1 cellular context compared by ENCODE assay signal in genomic region chr9:123343428-123344272, GRCh38.
TF ChIP-seq lines count a peak whose summit lies in the region.

No MANE protein-coding gene starts in this region.

TF ChIP-seq in K562, 482 proteins besides CTCF, POLR2A, EP300 and RAD21 (continued from another document and continues in another):
- TF ChIP-seq HOMEZ (CRISPR knock-in tag; IDR thresholded peaks at IDR 0.05) (no peak), ZNF41 (CRISPR knock-in tag; conservative IDR thresholded peaks at IDR 0.05) (no peak), TAF15 (IDR thresholded peaks at IDR 0.05; ENCODE audit: low read depth, low read length) (no peak), PHF20 (IDR thresholded peaks at IDR 0.05; ENCODE audit: partially characterized antibody) (no peak), CUX1 (CRISPR knock-in tag; IDR thresholded peaks at IDR 0.05) (no peak), SMARCA4 (IDR thresholded peaks at IDR 0.05) (peak; percentile 64; the same call in 1 of the 2 replicates), SNAPC5 (CRISPR knock-in tag; IDR thresholded peaks at IDR 0.05) (no peak), BRCA1 (IDR thresholded peaks at IDR 0.05) (no peak), BRCA1 (CRISPR knock-in tag; IDR thresholded peaks at IDR 0.05) (no peak), PRMT5 (CRISPR knock-in tag; IDR thresholded peaks at IDR 0.05) (no peak), ZBTB8A (IDR thresholded peaks at IDR 0.05; ENCODE audit: partially characterized antibody) (no peak), TRIM24 (IDR thresholded peaks at IDR 0.05) (no peak), MCM7 (IDR thresholded peaks at IDR 0.05) (no peak), ZNF785 (CRISPR knock-in tag; IDR thresholded peaks at IDR 0.05) (no peak), TCF15 (CRISPR knock-in tag; IDR thresholded peaks at IDR 0.05) (no peak), ZNF561 (CRISPR knock-in tag; conservative IDR thresholded peaks at IDR 0.05) (no peak), SETDB1 (IDR thresholded peaks at IDR 0.05; ENCODE audit: low read length) (no peak), ZNF780A (CRISPR knock-in tag; IDR thresholded peaks at IDR 0.05) (no peak), NCOA1 (IDR thresholded peaks at IDR 0.05; ENCODE audit: low read depth) (no peak), ZNF507 (tag; conservative IDR thresholded peaks at IDR 0.05) (no peak), MTA3 (IDR thresholded peaks at IDR 0.05; ENCODE audit: borderline replicate concordance) (peak; percentile 41; the same call in 1 of the 2 replicates), SP2 (IDR thresholded peaks at IDR 0.05; ENCODE audit: extremely low read depth, low read depth, low read length, poor library complexity, severe bottlenecking) (no peak), RBM34 (IDR thresholded peaks at IDR 0.05; ENCODE audit: borderline replicate concordance, insufficient read depth, low read length) (no peak), ZNF740 (CRISPR knock-in tag; IDR thresholded peaks at IDR 0.05) (no peak), ZNF740 (tag; IDR thresholded peaks at IDR 0.05) (no peak), ZNF431 (CRISPR knock-in tag; IDR thresholded peaks at IDR 0.05) (no peak), MAFG (tag; conservative IDR thresholded peaks at IDR 0.05) (no peak), SMARCB1 (IDR thresholded peaks at IDR 0.05; ENCODE audit: insufficient read length, low read depth) (no peak), POLR3A (IDR thresholded peaks at IDR 0.05; ENCODE audit: borderline replicate concordance, extremely low read depth, insufficient read depth, insufficient read length) (no peak), ZBTB12 (CRISPR knock-in tag; IDR thresholded peaks at IDR 0.05) (no peak), NELFE (IDR thresholded peaks at IDR 0.05; ENCODE audit: insufficient read depth, insufficient read length) (no peak), FOS (IDR thresholded peaks at IDR 0.05; ENCODE audit: extremely low read depth, insufficient read length) (no peak), ZNF512 (tag; IDR thresholded peaks at IDR 0.05) (no peak), FOXK1 (CRISPR knock-in tag; IDR thresholded peaks at IDR 0.05; ENCODE audit: borderline replicate concordance) (no peak), ZNF143 (CRISPR knock-in tag; IDR thresholded peaks at IDR 0.05) (no peak), CEBPZ (IDR thresholded peaks at IDR 0.05; ENCODE audit: borderline replicate concordance, low read depth, low read length) (no peak), NBN (IDR thresholded peaks at IDR 0.05; ENCODE audit: low read depth) (no peak), ZNF239 (CRISPR knock-in tag; IDR thresholded peaks at IDR 0.05) (no peak), ID3 (CRISPR knock-in tag; IDR thresholded peaks at IDR 0.05) (no peak), ID3 (tag; IDR thresholded peaks at IDR 0.05) (no peak), SMARCE1 (IDR thresholded peaks at IDR 0.05) (no peak), CHD2 (IDR thresholded peaks at IDR 0.05; ENCODE audit: low read depth, low read length) (no peak), DEAF1 (CRISPR knock-in tag; IDR thresholded peaks at IDR 0.05) (no peak), ZNF354B (CRISPR knock-in tag; IDR thresholded peaks at IDR 0.05) (no peak), BRD4 (IDR thresholded peaks at IDR 0.05) (no peak), CXXC5 (CRISPR knock-in tag; IDR thresholded peaks at IDR 0.05) (peak; percentile 15; the same call in 1 of the 2 replicates), POLR2AphosphoS5 (IDR thresholded peaks at IDR 0.05; ENCODE audit: control insufficient read depth, insufficient read depth, low read depth, low read length) (peak; percentile 56; the same call in 1 of the 2 replicates), ZNF224 (CRISPR knock-in tag; IDR thresholded peaks at IDR 0.05) (no peak), ZNF134 (CRISPR knock-in tag; conservative IDR thresholded peaks at IDR 0.05) (no peak), ZNF282 (CRISPR knock-in tag; IDR thresholded peaks at IDR 0.05) (no peak), THAP7 (CRISPR knock-in tag; IDR thresholded peaks at IDR 0.05) (no peak), ZNF75A (CRISPR knock-in tag; IDR thresholded peaks at IDR 0.05) (no peak), GABPB2 (CRISPR knock-in tag; conservative IDR thresholded peaks at IDR 0.05) (no peak), U2AF1 (optimal IDR thresholded peaks at IDR 0.05; ENCODE audit: low read depth, low read length) (no peak), LARP7 (IDR thresholded peaks at IDR 0.05) (no peak), HNRNPK (IDR thresholded peaks at IDR 0.05; ENCODE audit: low read depth, low read length, poor library complexity, severe bottlenecking) (no peak), CTBP1 (IDR thresholded peaks at IDR 0.05; ENCODE audit: borderline replicate concordance) (0 out of 2 replicates have a peak, but pooled peaks have one; percentile 15), MCM2 (IDR thresholded peaks at IDR 0.05; ENCODE audit: low read depth) (no peak), TBL1XR1 (IDR thresholded peaks at IDR 0.05; ENCODE audit: low read length in 2 of 2) (no peak)
